Comparison of ENCODE assay signal across 1 cellular context in genomic region chr5:137621861-137622823, GRCh38.
TF ChIP-seq lines count a peak whose summit lies in the region.

No MANE protein-coding gene starts in this region.

TF ChIP-seq in A549, 52 proteins besides CTCF, POLR2A, EP300 and RAD21 (continued from another document):
- TF ChIP-seq REST (IDR thresholded peaks at IDR 0.05) (no peak), CHD4 (IDR thresholded peaks at IDR 0.05; ENCODE audit: borderline replicate concordance) (no peak), RFX5 (IDR thresholded peaks at IDR 0.05) (no peak), USF2 (IDR thresholded peaks at IDR 0.05) (no peak), ZSCAN20 (CRISPR knock-in tag; IDR thresholded peaks at IDR 0.05) (no peak), ELK1 (IDR thresholded peaks at IDR 0.05; ENCODE audit: low read depth, low read length) (no peak), EHF (CRISPR knock-in tag; IDR thresholded peaks at IDR 0.05) (no peak)
